Comparison of ENCODE assay signal across 8 cellular contexts in genomic region chr4:177339794-177340374, GRCh38. TPM values are rescaled to one million over a fixed set of nuclear protein-coding genes. Genes with fewer than 3 reads are reported as not detected.
A peak's percentile ranks its signal among the peaks of the same experiment; 100 is the strongest.
DNase-seq lines count a peak whose midpoint lies in the region; ATAC-seq and TF ChIP-seq lines count a peak whose summit lies in the region.

No MANE protein-coding gene starts in this region.

- H3K36me3 Mint-ChIP-seq in CD8-positive, alpha-beta T cell = no peaks in the 10 kb centered on the region

- TF ChIP-seq CTCF in CD8-positive, alpha-beta T cell (IDR thresholded peaks at IDR 0.05) = peak; percentile 60
- peak; percentile 51 for TF ChIP-seq CTCF in lung (IDR thresholded peaks at IDR 0.05; ENCODE audit: control extremely low read depth, extremely low read depth)

- H3K27ac Mint-ChIP-seq in CD8-positive, alpha-beta T cell = no peak overlapping the region

- ATAC-seq in CD8-positive, alpha-beta T cell = peak; percentile 88
- ATAC-seq in GM18867 (IDR thresholded peaks at IDR 0.05; ENCODE audit: unreplicated experiment) = peak; percentile 98
- ATAC-seq in HG03025 (IDR thresholded peaks at IDR 0.05; ENCODE audit: low FRiP score, unreplicated experiment) = peak; percentile 92
- ATAC-seq in lung (ENCODE audit: insufficient read depth, low FRiP score) = no peak

- DNase-seq in CD8-positive, alpha-beta T cell = no peak
- DNase-seq in NOMO-1 (lab: John Stamatoyannopoulos, UW; ENCODE audit: unreplicated experiment in 2 of 2) = peak; percentile 45 to 67
- DNase-seq in cerebellum (ENCODE audit: low spot score) = peak; percentile 57
- no peak for DNase-seq in lung (ENCODE audit: low spot score)
- no peak for DNase-seq in NCI-H1436 (lab: John Stamatoyannopoulos, UW)
- no peak for DNase-seq in HK-2 (ENCODE audit: unreplicated experiment)

- peak overlapping the region; percentile 42 for H3K4me3 Mint-ChIP-seq in CD8-positive, alpha-beta T cell

- H3K4me1 Mint-ChIP-seq in CD8-positive, alpha-beta T cell (ENCODE audit: low read depth) = peaks cover 5% of the 10 kb centered on the region

- no peaks in the 10 kb centered on the region for H3K27me3 ChIP-seq in CD8-positive, alpha-beta T cell (ENCODE audit: insufficient read depth, low read length)
- H3K27me3 ChIP-seq in lung (ENCODE audit: control insufficient read depth, insufficient read depth) = no peaks in the 10 kb centered on the region

- H3K9me3 ChIP-seq in CD8-positive, alpha-beta T cell (ENCODE audit: low read length) = no peaks in the 10 kb centered on the region
- no peaks in the 10 kb centered on the region for H3K9me3 ChIP-seq in lung (ENCODE audit: control insufficient read depth in 2 of 2, insufficient read depth in 1 of 2, low read length in 1 of 2)

- H3K27ac ChIP-seq in CD8-positive, alpha-beta T cell (ENCODE audit: low read depth, low read length) = no peak overlapping the region
- H3K27ac ChIP-seq in lung (ENCODE audit: low read depth in 1 of 2, low read length in 1 of 2) = no peak overlapping the region

- H3K4me1 ChIP-seq in CD8-positive, alpha-beta T cell (ENCODE audit: insufficient read depth, low read length) = no peaks in the 10 kb centered on the region
- H3K4me1 ChIP-seq in lung (ENCODE audit: control insufficient read depth in 2 of 2, insufficient read depth in 2 of 2, low read length in 2 of 2) = no peaks in the 10 kb centered on the region

- POLR2A ChIA-PET in CD8-positive, alpha-beta T cell (lab: Charles Lee) = interaction anchor here (0.7 kb wide), 1 partner anchor 31 kb away, joined by 3 read pairs; no protein-coding TSS in a partner anchor

- H3K9me3 Mint-ChIP-seq in CD8-positive, alpha-beta T cell = no peaks in the 10 kb centered on the region

- no peak overlapping the region for H3K4me3 ChIP-seq in CD8-positive, alpha-beta T cell (ENCODE audit: low read depth, low read length)
- no peak overlapping the region for H3K4me3 ChIP-seq in lung

- CTCF ChIA-PET in CD8-positive, alpha-beta T cell (lab: Charles Lee) = interaction anchor here (0.7 to 3.3 kb wide), 7 partner anchors 9 to 91 kb away, joined by 3 to 18 read pairs (median 5); no protein-coding TSS in a partner anchor

- WGBS in lung, 2 donors = 13 to 23% methylated on average over 2 of the region's 2 CpGs

- H3K36me3 ChIP-seq in CD8-positive, alpha-beta T cell (ENCODE audit: insufficient read depth, low read length) = no peaks in the 10 kb centered on the region
- no peaks in the 10 kb centered on the region for H3K36me3 ChIP-seq in lung (ENCODE audit: control insufficient read depth in 2 of 2, insufficient read depth in 2 of 2, low read length in 2 of 2)

- intact Hi-C loops in CD8-positive, alpha-beta T cell (cut with DNase I, micrococcal nuclease) = loop anchor here (1.0 to 5.0 kb wide), 5 partner anchors 31 to 963 kb away; partner anchors contain the start of gene NEIL3 (in 1 of the 2)

- H3K27me3 Mint-ChIP-seq in CD8-positive, alpha-beta T cell (ENCODE audit: low read depth) = no peaks in the 10 kb centered on the region

RNA-seq across cellular contexts. Expression of gene NEIL3, which starts 30.2 kb away (rescaled TPM):
- total RNA-seq in CD8-positive, alpha-beta T cell = under 1 TPM; 0.33 to 0.35 TPM
- total RNA-seq in cerebellum (6.2 TPM), lung (1 to 10 TPM in 1 of 2 donors, under 1 TPM in 1; 0.37 to 2.0 TPM)
- under 1 TPM; 0.22 to 0.28 TPM for polyA plus RNA-seq in lung

Comparison
In these comparisons a context has a peak if more than half of its experiments do, and no peak if none do; other contexts are left out.
1. DNase-seq: peak in NOMO-1 (2 of 2) and cerebellum (single experiment); none in CD8-positive, alpha-beta T cell (0 of 7), lung (single experiment), NCI-H1436 (single experiment) and HK-2 (single experiment).